Comparison of ENCODE assay signal across 8 cellular contexts in the genomic region with DNA sequence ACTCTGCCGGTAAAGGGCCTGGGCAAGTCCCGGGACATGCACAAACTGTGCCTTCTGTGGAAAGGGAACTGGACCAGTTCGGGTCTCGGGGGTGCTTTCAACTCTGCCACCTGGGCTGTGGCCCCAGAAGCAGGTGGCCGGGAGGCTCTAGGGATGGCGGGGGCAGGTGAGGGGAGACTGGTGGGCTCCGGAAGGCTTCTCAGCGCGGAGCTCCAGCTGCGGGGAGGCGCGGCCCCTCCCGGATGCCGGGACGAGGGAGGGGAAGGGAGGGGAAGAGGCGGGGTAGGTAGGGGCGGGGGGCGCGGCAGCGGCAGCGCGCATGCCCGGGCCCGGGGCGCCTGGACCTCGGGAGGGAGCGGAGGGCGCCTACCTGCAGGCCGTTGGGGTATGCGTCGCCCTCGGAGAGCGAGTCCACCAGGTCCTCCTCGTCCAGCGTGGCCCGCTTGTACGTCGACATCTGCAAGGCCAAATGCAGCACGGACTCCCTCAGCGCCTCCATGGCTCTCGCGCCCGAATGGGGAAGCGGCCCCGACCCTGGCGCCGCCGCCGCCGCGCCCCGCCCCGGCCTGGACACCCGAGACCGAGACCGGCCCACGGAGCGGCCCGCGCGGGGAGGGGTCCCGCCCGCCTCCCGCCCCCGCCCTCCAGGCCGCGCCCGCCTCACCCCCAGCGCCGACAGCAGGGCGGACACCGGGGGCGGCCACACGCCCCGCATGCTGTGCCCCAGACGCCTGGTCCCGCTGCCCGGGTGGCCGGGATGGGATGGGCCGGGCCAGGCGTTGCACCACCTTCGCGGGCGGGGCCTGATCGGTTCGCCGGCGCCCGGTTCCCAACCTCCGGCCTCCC. TPM values are rescaled to one million over a fixed set of nuclear protein-coding genes. Genes with fewer than 3 reads are reported as not detected.
DNase-seq lines count a peak whose midpoint lies in the region; TF ChIP-seq lines count a peak whose summit lies in the region.

A gene (minus strand): TSS at position 764 of the 846 bp plus-strand sequence. CDS start 49 bp downstream, at position 715.

- under 1% methylated on average over 90 of the region's 90 CpGs for WGBS in thymus

- H3K27me3 ChIP-seq in muscle layer of duodenum (ENCODE audit: low read depth, low read length) (no peaks in the 10 kb centered on the region), thymus (ENCODE audit: control insufficient read depth, insufficient read depth) (no peaks in the 10 kb centered on the region)

- POLR2A ChIA-PET in activated CD8-positive, alpha-beta memory T cell treated with anti-CD3 and anti-CD28 coated beads for 36 hours (lab: Charles Lee) = interaction anchor here (0.6 to 1.2 kb wide), 2 partner anchors 40 to 55 kb away, joined by 5 to 7 read pairs; no protein-coding TSS in a partner anchor

- H3K4me3 ChIP-seq in epithelial cell of esophagus (ENCODE audit: low read length) (peak within 1 kb of the TSS; percentile 66), muscle layer of duodenum (ENCODE audit: low read depth in 1 of 2, low read length in 2 of 2) (peak within 1 kb of the TSS; percentile 61 to 62), thymus (ENCODE audit: low read length) (peak within 1 kb of the TSS; percentile 75)

- peaks cover 14 to 16% of the 10 kb centered on the region in 2 donors for H3K4me1 ChIP-seq in muscle layer of duodenum (ENCODE audit: control insufficient read depth in 1 of 2, insufficient read depth in 2 of 2, low read length in 2 of 2)
- peaks cover 39% of the 10 kb centered on the region for H3K4me1 ChIP-seq in thymus (ENCODE audit: control insufficient read depth, insufficient read depth, low read length)

- H3K27ac ChIP-seq in muscle layer of duodenum (ENCODE audit: low read length) (peak within 1 kb of the TSS; percentile 29), thymus (ENCODE audit: low read depth) (peak within 1 kb of the TSS; percentile 68)

- no peaks in the 10 kb centered on the region for H3K9me3 ChIP-seq in muscle layer of duodenum (ENCODE audit: control insufficient read depth in 1 of 2, low read length in 2 of 2)
- no peaks in the 10 kb centered on the region for H3K9me3 ChIP-seq in thymus (ENCODE audit: control insufficient read depth)

- peak; percentile 41 for DNase-seq in DMS79 treated with DMSO at 0.1 percent for 48 hours (lab: John Stamatoyannopoulos, UW)
- DNase-seq in NCI-H1105 (lab: John Stamatoyannopoulos, UW) = peak; percentile 44
- DNase-seq in epithelial cell of esophagus (ENCODE audit: low read depth) = peak; percentile 41
- no peak for DNase-seq in cerebellar nuclear complex (lab: John Stamatoyannopoulos, UW)
- no peak for DNase-seq in NCI-H2081 treated with DMSO at 0.1 percent for 48 hours (lab: John Stamatoyannopoulos, UW)

- CTCF ChIA-PET in activated CD8-positive, alpha-beta memory T cell treated with anti-CD3 and anti-CD28 coated beads for 36 hours (lab: Charles Lee) = interaction anchor here (1.4 to 4.5 kb wide), 2 partner anchors 19 to 35 kb away, joined by 4 to 30 read pairs; no protein-coding TSS in a partner anchor

- H3K36me3 ChIP-seq in muscle layer of duodenum (ENCODE audit: control insufficient read depth in 1 of 2, insufficient read depth in 2 of 2, low read length in 2 of 2) = no peaks in the 10 kb centered on the region
- H3K36me3 ChIP-seq in thymus (ENCODE audit: control insufficient read depth, insufficient read depth) = no peaks in the 10 kb centered on the region

- TF ChIP-seq CTCF in epithelial cell of esophagus (IDR thresholded peaks at IDR 0.05; ENCODE audit: insufficient read depth, low read depth, low read length, missing control alignments) = no peak

RNA-seq across cellular contexts. Expression of the gene that starts here (rescaled TPM):
- 10 to 100 TPM; 80.9 to 82.3 TPM for total RNA-seq in activated CD8-positive, alpha-beta memory T cell treated with anti-CD3 and anti-CD28 coated beads for 36 hours
- polyA plus RNA-seq in thymus = 34.2 TPM

Comparison
In these comparisons a context has a peak if more than half of its experiments do, and no peak if none do; other contexts are left out.
1. DNase-seq: peak in DMS79 treated with DMSO at 0.1 percent for 48 hours (single experiment), NCI-H1105 (single experiment) and epithelial cell of esophagus (single experiment); none in cerebellar nuclear complex (0 of 2) and NCI-H2081 treated with DMSO at 0.1 percent for 48 hours (single experiment).
2. Peak in every context shown above with its lines, with median percentiles within 50 percentile points of each other: H3K4me3 ChIP-seq.